In genomic region chr1:221724931-221725605, GRCh38 we compare ENCODE assay signal across 10 cellular contexts. TPM values are rescaled to one million over a fixed set of nuclear protein-coding genes. Genes with fewer than 3 reads are reported as not detected.
DNase-seq lines count a peak whose midpoint lies in the region; ATAC-seq and TF ChIP-seq lines count a peak whose summit lies in the region.
"Had no signal": no experiment of that assay in that cellular context is flagged by ENCODE, and none has a peak within 500 bp of the region (broad histone marks: within the 10 kb centered on the region; RNA-seq: fewer than 3 reads in every experiment).

No MANE protein-coding gene starts in this region.

- H3K36me3 ChIP-seq in GM23248 (ENCODE audit: low read depth) (no peaks in the 10 kb centered on the region), SK-N-SH (replicated peaks in 1 of 2; ENCODE audit: control insufficient read depth in 1 of 2, insufficient read depth in 2 of 2, low read length in 1 of 2) (peaks cover 0 to 4% of the 10 kb centered on the region in 2 experiments)

- H3K4me1 ChIP-seq in GM23248 (ENCODE audit: insufficient read depth) (peaks cover 67% of the 10 kb centered on the region), SK-N-SH (ENCODE audit: control insufficient read depth in 1 of 2, insufficient read depth in 2 of 2, low read depth in 1 of 2, low read length in 1 of 2) (peaks cover 0 to 6% of the 10 kb centered on the region in 2 experiments; a peak in 2 of 4 replicates)

- CTCF ChIA-PET in SK-N-SH (lab: Yijun Ruan, JAX) = interaction anchor here (1.6 kb wide), 1 partner anchor 247 kb away, joined by 4 read pairs; no protein-coding TSS in a partner anchor

- in situ Hi-C loops in GM23248 (cut with MboI) = no loop called here

- TF ChIP-seq CTCF in SK-N-SH (IDR thresholded peaks at IDR 0.05) (no peak), fibroblast of mammary gland (conservative IDR thresholded peaks at IDR 0.05; ENCODE audit: control insufficient read depth, insufficient read depth, low read depth, low read length) (no peak), GM10266 (IDR thresholded peaks at IDR 0.05; ENCODE audit: control insufficient read depth, insufficient read depth, low read depth, missing control alignments) (no peak)

- H3K9me3 ChIP-seq in GM23248 (ENCODE audit: low read depth) (no peaks in the 10 kb centered on the region), SK-N-SH (no peaks in the 10 kb centered on the region)

- TF ChIP-seq EP300 in SK-N-SH (IDR thresholded peaks at IDR 0.05; ENCODE audit: borderline replicate concordance in 1 of 2, low read depth in 1 of 2, low read length in 1 of 2) = no peak

- ATAC-seq in sciatic nerve (peak; percentile 66), HG03097 (IDR thresholded peaks at IDR 0.05; ENCODE audit: low FRiP score, unreplicated experiment) (no peak), GM21390 (IDR thresholded peaks at IDR 0.05; ENCODE audit: unreplicated experiment) (no peak)
- ATAC-seq: HCT116 had no signal

- no peak overlapping the region for H2AFZ ChIP-seq in GM23248
- no peak overlapping the region for H2AFZ ChIP-seq in SK-N-SH (ENCODE audit: low read depth)

- intact Hi-C loops in sciatic nerve (cut with DNase I) = no loop called here

- H3K27ac ChIP-seq in GM23248 (peak overlapping the region; percentile 57), SK-N-SH (ENCODE audit: low read depth in 2 of 2, low read length in 1 of 2) (no peak overlapping the region)

- H3K9me2 ChIP-seq in GM23248 (ENCODE audit: insufficient read depth) (no peaks in the 10 kb centered on the region), SK-N-SH (no peaks in the 10 kb centered on the region)

- TF ChIP-seq RAD21 in SK-N-SH (IDR thresholded peaks at IDR 0.05; ENCODE audit: low read length) = no peak

- H4K20me1 ChIP-seq in GM23248 (ENCODE audit: insufficient read depth) = no peaks in the 10 kb centered on the region
- no peaks in the 10 kb centered on the region for H4K20me1 ChIP-seq in SK-N-SH (ENCODE audit: insufficient read depth)

- H3K9ac ChIP-seq in GM23248 = 0 out of 2 replicates have a peak overlapping the region, but pooled peaks have one; percentile 45
- H3K9ac ChIP-seq in SK-N-SH = no peak overlapping the region

- H3F3A ChIP-seq in GM23248 (ENCODE audit: insufficient read depth) (peaks cover 46% of the 10 kb centered on the region), SK-N-SH (replicated peaks; ENCODE audit: insufficient read depth) (no peaks in the 10 kb centered on the region)

- H3K4me3 ChIP-seq in GM23248 (peak overlapping the region; percentile 51), SK-N-SH (ENCODE audit: low read depth in 2 of 2, low read length in 1 of 2) (no peak overlapping the region), fibroblast of mammary gland (ENCODE audit: control insufficient read depth, low read depth, low read length) (no peak overlapping the region)

- H3K4me2 ChIP-seq in GM23248 (ENCODE audit: unreplicated experiment) = peak overlapping the region; percentile 81
- H3K4me2 ChIP-seq in SK-N-SH = 0 out of 2 replicates have a peak overlapping the region, but pooled peaks have one; percentile 2

- POLR2A ChIA-PET in SK-N-SH (lab: Yijun Ruan, JAX) = no interaction called here

- DNase-seq in GM23248 (peak; percentile 91), SK-N-SH (no peak), fibroblast of mammary gland (ENCODE audit: low read depth) (peak; percentile 85), sciatic nerve (ENCODE audit: low spot score) (no peak), GM19240 (ENCODE audit: insufficient read length, low spot score) (no peak), GM10266 (ENCODE audit: extremely low spot score) (no peak)
- DNase-seq: Karpas-422 had no signal

- H3K27me3 ChIP-seq in GM23248 (replicated peaks; ENCODE audit: insufficient read depth) (no peaks in the 10 kb centered on the region), SK-N-SH (ENCODE audit: insufficient read depth) (no peaks in the 10 kb centered on the region)

- H3K79me2 ChIP-seq in GM23248 (ENCODE audit: insufficient read depth) = peaks cover 94% of the 10 kb centered on the region
- peaks cover 4% of the 10 kb centered on the region; the same call in 1 of the 2 replicates for H3K79me2 ChIP-seq in SK-N-SH (ENCODE audit: insufficient read depth)

- whole genome bisulfite sequencing in GM23248 (ENCODE audit: low coverage in 1 of 2, low lambda C conversion rate in 2 of 2, missing lambda C conversion rate in 2 of 2), 2 experiments = 69 to 82% methylated on average over 4 of the region's 4 CpGs
- 87% methylated on average over 4 of the region's 4 CpGs for WGBS in SK-N-SH (ENCODE audit: low lambda C conversion rate)

TF ChIP-seq in SK-N-SH, 30 proteins besides CTCF, POLR2A, EP300 and RAD21:
- TF ChIP-seq RXRA (IDR thresholded peaks at IDR 0.05; ENCODE audit: borderline replicate concordance, low read depth) (no peak), CHD2 (IDR thresholded peaks at IDR 0.05; ENCODE audit: low read length, partially characterized antibody) (no peak), SMC3 (IDR thresholded peaks at IDR 0.05; ENCODE audit: low read depth, low read length) (no peak), POLR2AphosphoS5 (IDR thresholded peaks at IDR 0.05; ENCODE audit: low read depth, low read length) (no peak), GABPA (IDR thresholded peaks at IDR 0.05; ENCODE audit: low read depth) (no peak), MEF2A (IDR thresholded peaks at IDR 0.05; ENCODE audit: borderline replicate concordance, low read depth) (no peak), EZH2phosphoT487 (IDR thresholded peaks at IDR 0.05; ENCODE audit: borderline replicate concordance, low read depth) (no peak)

RNA-seq across cellular contexts. Expression of gene DUSP10, which starts 16.8 kb away (rescaled TPM):
- 10.5 and 19.3 TPM in 2 replicates for total RNA-seq in GM23248 (2014; rRNA removed; shearing (Covaris generic))
- 16.2 and 16.4 TPM in 2 replicates for polyA plus RNA-seq in GM23248 (2016; fragmentation: Nextera tagmentation; extraction: Ambion mirVana)
- 6.4 and 6.8 TPM in 2 replicates for polyA plus RNA-seq in SK-N-SH (2012; rRNA removed)
- polyA plus RNA-seq in SK-N-SH (2012; cell fraction: cytosol; rRNA removed) = 5.0 and 5.2 TPM in 2 replicates
- 8.0 and 11.1 TPM in 2 replicates for polyA plus RNA-seq in SK-N-SH (2012; cell fraction: nucleus; rRNA removed)
- 4.7 TPM for total RNA-seq in sciatic nerve

Comparison
In these comparisons a context has a peak if more than half of its experiments do, and no peak if none do; other contexts are left out.
1. DNase-seq: peak in GM23248 (single experiment) and fibroblast of mammary gland (single experiment); none in SK-N-SH (single experiment), sciatic nerve (single experiment), GM19240 (single experiment) and GM10266 (single experiment).